ENCODE assay signal across 13 cellular contexts in the genomic region with DNA sequence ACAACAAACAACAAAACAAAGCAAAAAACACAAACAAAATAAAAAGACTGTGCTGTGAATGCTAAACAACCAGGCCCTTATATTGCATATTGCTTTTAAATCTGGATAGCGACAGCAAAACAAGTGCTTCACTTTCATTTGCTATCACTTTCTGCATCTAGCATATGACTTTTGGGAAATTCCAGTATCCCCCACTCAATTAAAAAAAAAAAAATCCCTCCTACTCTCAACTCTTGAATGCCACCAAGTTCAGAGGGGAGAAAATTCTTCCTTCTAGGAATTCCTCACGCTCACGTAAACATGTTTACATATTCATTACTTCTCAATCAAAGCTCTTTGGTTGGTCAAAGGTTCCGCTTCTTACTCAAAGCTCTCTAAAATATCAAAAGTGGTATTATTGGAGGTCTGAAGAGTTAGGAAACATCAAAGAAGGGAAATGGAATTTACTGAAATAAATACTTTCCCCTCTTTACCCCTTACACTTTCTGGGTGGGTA. TPM values are rescaled to one million over a fixed set of nuclear protein-coding genes. Genes with fewer than 3 reads are reported as not detected.
DNase-seq lines count a peak whose midpoint lies in the region; ATAC-seq lines count a peak whose summit lies in the region.
"Had no signal": no experiment of that assay in that cellular context is flagged by ENCODE, and none has a peak within 500 bp of the region (broad histone marks: within the 10 kb centered on the region; RNA-seq: fewer than 3 reads in every experiment).

No MANE protein-coding gene starts in this region.

- ATAC-seq in GM21825 (IDR thresholded peaks at IDR 0.05; ENCODE audit: unreplicated experiment) (no peak), HG03095 (IDR thresholded peaks at IDR 0.05; ENCODE audit: unreplicated experiment) (no peak)
- ATAC-seq: Right ventricle myocardium inferior had no signal

- peaks cover 34% of the 10 kb centered on the region for H3K36me3 Mint-ChIP-seq in activated naive CD4-positive, alpha-beta T cell treated with anti-CD3 and anti-CD28 coated beads, Interleukin-2, amount 50 U/mL, for 24 hours
- H3K36me3 Mint-ChIP-seq in activated CD4-positive, alpha-beta memory T cell treated with anti-CD3 and anti-CD28 coated beads, Interleukin-2, amount 10 ng/mL, durations not matched to agents 7 days and 5 days (ENCODE audit: low read depth), result peaks cover 67% of the 10 kb centered on the region

- DNase-seq in activated naive CD4-positive, alpha-beta T cell treated with Interleukin-2 at 50 U/mL for 16 hours, result no peak
- no peak for DNase-seq in activated CD4-positive, alpha-beta memory T cell treated with anti-CD3 and anti-CD28 coated beads, Interleukin-2, amount 10 ng/mL, durations not matched to agents 7 days and 5 days
- DNase-seq in globus pallidus (ENCODE audit: low spot score) (peak; percentile 32), COLO668 (lab: John Stamatoyannopoulos, UW; ENCODE audit: unreplicated experiment) (no peak), medulla oblongata (ENCODE audit: extremely low spot score) (no peak)
- DNase-seq: activated CD4-positive, alpha-beta T cell treated with anti-CD3 and anti-CD28 coated beads for 4 hours; DMS53; NCI-H146; NCI-H446 had no signal

- peaks cover 80% of the 10 kb centered on the region for H3K4me1 Mint-ChIP-seq in activated naive CD4-positive, alpha-beta T cell treated with anti-CD3 and anti-CD28 coated beads, Interleukin-2, amount 50 U/mL, for 24 hours
- H3K4me1 Mint-ChIP-seq in activated CD4-positive, alpha-beta memory T cell treated with anti-CD3 and anti-CD28 coated beads, Interleukin-2, amount 10 ng/mL, durations not matched to agents 7 days and 5 days, result peaks cover 74% of the 10 kb centered on the region

- peak overlapping the region; percentile 99 for H3K27ac Mint-ChIP-seq in activated naive CD4-positive, alpha-beta T cell treated with anti-CD3 and anti-CD28 coated beads, Interleukin-2, amount 50 U/mL, for 24 hours
- H3K27ac Mint-ChIP-seq in activated CD4-positive, alpha-beta memory T cell treated with anti-CD3 and anti-CD28 coated beads, Interleukin-2, amount 10 ng/mL, durations not matched to agents 7 days and 5 days, result peak overlapping the region; percentile 71

- no peaks in the 10 kb centered on the region for H3K27me3 Mint-ChIP-seq in activated naive CD4-positive, alpha-beta T cell treated with anti-CD3 and anti-CD28 coated beads, Interleukin-2, amount 50 U/mL, for 24 hours
- H3K27me3 Mint-ChIP-seq in activated CD4-positive, alpha-beta memory T cell treated with anti-CD3 and anti-CD28 coated beads, Interleukin-2, amount 10 ng/mL, durations not matched to agents 7 days and 5 days, result peaks cover 2% of the 10 kb centered on the region

- POLR2A ChIA-PET in activated CD4-positive, alpha-beta memory T cell treated with anti-CD3 and anti-CD28 coated beads, Interleukin-2, amount 10 ng/mL, durations not matched to agents 7 days and 5 days (lab: Charles Lee), result interaction anchor here (0.6 to 6.9 kb wide), 5 partner anchors 15 to 453 kb away, joined by 3 to 113 read pairs (median 3); partner anchors contain the start of gene CUL3

- no peaks in the 10 kb centered on the region for H3K9me3 Mint-ChIP-seq in activated naive CD4-positive, alpha-beta T cell treated with anti-CD3 and anti-CD28 coated beads, Interleukin-2, amount 50 U/mL, for 24 hours
- no peaks in the 10 kb centered on the region for H3K9me3 Mint-ChIP-seq in activated CD4-positive, alpha-beta memory T cell treated with anti-CD3 and anti-CD28 coated beads, Interleukin-2, amount 10 ng/mL, durations not matched to agents 7 days and 5 days

- peak overlapping the region; percentile 95 for H3K4me3 Mint-ChIP-seq in activated naive CD4-positive, alpha-beta T cell treated with anti-CD3 and anti-CD28 coated beads, Interleukin-2, amount 50 U/mL, for 24 hours
- peak overlapping the region; percentile 71 for H3K4me3 Mint-ChIP-seq in activated CD4-positive, alpha-beta memory T cell treated with anti-CD3 and anti-CD28 coated beads, Interleukin-2, amount 10 ng/mL, durations not matched to agents 7 days and 5 days

- CTCF ChIA-PET in activated CD4-positive, alpha-beta memory T cell treated with anti-CD3 and anti-CD28 coated beads, Interleukin-2, amount 10 ng/mL, durations not matched to agents 7 days and 5 days (lab: Charles Lee), result interaction anchor here (1.0 to 1.1 kb wide), 2 partner anchors 12 to 30 kb away, joined by 4 to 5 read pairs; no protein-coding TSS in a partner anchor

RNA-seq across cellular contexts. Expression of gene DOCK10, which starts 4.1 kb away (rescaled TPM):
- 100 to 1,000 TPM; 223 to 239 TPM for total RNA-seq in activated CD4-positive, alpha-beta memory T cell treated with anti-CD3 and anti-CD28 coated beads, Interleukin-2, amount 10 ng/mL, durations not matched to agents 7 days and 5 days
